In genomic region chr11:114191893-114192292, GRCh38 we compare ENCODE assay signal across 23 cellular contexts.
"Had no signal": no experiment of that assay in that cellular context is flagged by ENCODE, and none has a peak within 500 bp of the region (broad histone marks: within the 10 kb centered on the region; RNA-seq: fewer than 3 reads in every experiment).

No MANE protein-coding gene starts in this region.

- H3K4me1 ChIP-seq: foreskin keratinocyte had no signal

- H3K27me3 ChIP-seq: cardiac muscle cell, stomach, vagina had no signal

- H3K27ac Mint-ChIP-seq: activated CD4-positive, alpha-beta T cell treated with anti-CD3 and anti-CD28 coated beads, Interleukin-2, amount 10 ng/mL, durations not matched to agents 7 days and 5 days; activated CD8-positive, alpha-beta memory T cell treated with anti-CD3 and anti-CD28 coated beads, Interleukin-2, amount 10 ng/mL, durations not matched to agents 7 days and 5 days; activated CD8-positive, alpha-beta T cell treated with anti-CD3 and anti-CD28 coated beads for 36 hours; activated naive CD4-positive, alpha-beta T cell treated with anti-CD3 and anti-CD28 coated beads, Interleukin-2, amount 10 ng/mL, durations not matched to agents 7 days and 5 days; progenitor cell of endocrine pancreas; stimulated activated memory B cell treated with anti-CD40 and anti-IgM and Interleukin-4, amounts not matched to agents 10 μg/mL and 1 μg/mL and 100 μg/mL, for 72 hours had no signal

- H3K4me3 ChIP-seq: cardiac muscle cell, mucosa of descending colon, skin epidermis, stomach, vagina had no signal

- H3K9me3 ChIP-seq: mucosa of descending colon, vagina had no signal

- H3K27me3 Mint-ChIP-seq: activated CD4-positive, alpha-beta T cell treated with anti-CD3 and anti-CD28 coated beads, Interleukin-2, amount 10 ng/mL, durations not matched to agents 7 days and 5 days; activated CD8-positive, alpha-beta memory T cell treated with anti-CD3 and anti-CD28 coated beads, Interleukin-2, amount 10 ng/mL, durations not matched to agents 7 days and 5 days; activated CD8-positive, alpha-beta T cell treated with anti-CD3 and anti-CD28 coated beads for 36 hours; activated naive CD4-positive, alpha-beta T cell treated with anti-CD3 and anti-CD28 coated beads, Interleukin-2, amount 10 ng/mL, durations not matched to agents 7 days and 5 days; progenitor cell of endocrine pancreas; stimulated activated memory B cell treated with anti-CD40 and anti-IgM and Interleukin-4, amounts not matched to agents 10 μg/mL and 1 μg/mL and 100 μg/mL, for 72 hours had no signal

- DNase-seq: activated CD4-positive, alpha-beta T cell treated with anti-CD3 and anti-CD28 coated beads, Interleukin-2, amount 10 ng/mL, durations not matched to agents 7 days and 5 days; activated CD4-positive, CD25-positive, alpha-beta regulatory T cell treated with anti-CD3 and anti-CD28 coated beads, Interleukin-2, amount 50 U/mL, for 72 hours; activated CD8-positive, alpha-beta memory T cell treated with anti-CD3 and anti-CD28 coated beads, Interleukin-2, amount 10 ng/mL, durations not matched to agents 7 days and 5 days; activated CD8-positive, alpha-beta T cell treated with anti-CD3 and anti-CD28 coated beads for 36 hours; activated effector memory CD4-positive, alpha-beta T cell treated with anti-CD3 and anti-CD28 coated beads, Interleukin-2, amount 50 U/mL, for 16 hours; activated naive CD4-positive, alpha-beta T cell treated with anti-CD3 and anti-CD28 coated beads, Interleukin-2, amount 10 ng/mL, durations not matched to agents 7 days and 5 days; activated T-cell treated with anti-CD3 and anti-CD28 coated beads for 4 hours; amygdala; effector CD4-positive, alpha-beta T cell; foreskin keratinocyte; hypothalamus; mesenchymal stem cell; mucosa of descending colon; right cardiac atrium; stimulated activated CD4-positive, alpha-beta T cell treated with anti-CD3 and anti-CD28 coated beads, Interleukin-1b, Interleukin-23, amount 100 ng/mL, for 48 hours; stomach; trophoblast cell; WERI-Rb-1 had no signal

- H3K27ac ChIP-seq: cardiac muscle cell, foreskin keratinocyte, skin epidermis had no signal

- H3K4me3 Mint-ChIP-seq: activated CD4-positive, alpha-beta T cell treated with anti-CD3 and anti-CD28 coated beads, Interleukin-2, amount 10 ng/mL, durations not matched to agents 7 days and 5 days; activated CD8-positive, alpha-beta memory T cell treated with anti-CD3 and anti-CD28 coated beads, Interleukin-2, amount 10 ng/mL, durations not matched to agents 7 days and 5 days; activated CD8-positive, alpha-beta T cell treated with anti-CD3 and anti-CD28 coated beads for 36 hours; activated naive CD4-positive, alpha-beta T cell treated with anti-CD3 and anti-CD28 coated beads, Interleukin-2, amount 10 ng/mL, durations not matched to agents 7 days and 5 days; stimulated activated memory B cell treated with anti-CD40 and anti-IgM and Interleukin-4, amounts not matched to agents 10 μg/mL and 1 μg/mL and 100 μg/mL, for 72 hours had no signal

- H3K36me3 ChIP-seq: cardiac muscle cell, WERI-Rb-1 had no signal
